Comparison of ENCODE assay signal across 21 cellular contexts in the genomic region with DNA sequence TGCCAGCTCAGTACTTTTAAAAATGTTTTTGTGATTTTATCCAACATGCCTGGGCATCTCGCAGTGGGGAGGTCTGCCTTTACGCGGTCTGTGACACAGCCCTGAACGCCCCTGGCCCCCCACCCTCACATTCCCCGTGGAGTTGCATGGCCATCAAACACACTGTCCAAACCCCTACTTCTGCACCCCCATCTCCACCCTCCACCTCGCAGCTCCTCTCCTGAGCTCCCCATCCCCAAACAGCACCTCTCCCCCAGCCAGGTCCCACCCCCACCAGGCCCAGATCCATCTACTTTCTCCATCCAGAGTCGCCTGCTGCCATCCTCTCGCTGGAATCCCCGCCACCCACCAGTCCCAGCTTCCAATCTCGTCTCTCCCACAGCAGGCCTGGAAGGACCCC. TPM values are rescaled to one million over a fixed set of nuclear protein-coding genes. Genes with fewer than 3 reads are reported as not detected.
DNase-seq lines count a peak whose midpoint lies in the region; ATAC-seq, FAIRE-seq and TF ChIP-seq lines count a peak whose summit lies in the region.
"Had no signal": no experiment of that assay in that cellular context is flagged by ENCODE, and none has a peak within 500 bp of the region (broad histone marks: within the 10 kb centered on the region; RNA-seq: fewer than 3 reads in every experiment).

No MANE protein-coding gene starts in this region.

- H3K27me3 Mint-ChIP-seq in natural killer cell treated with Interleukin-12 subunit alpha and Interleukin-12 subunit beta and Interleukin-15 and Interleukin-18, amount 100 ng/mL, for 72 hours = no peaks in the 10 kb centered on the region
- no peaks in the 10 kb centered on the region for H3K27me3 Mint-ChIP-seq in natural killer cell (ENCODE audit: low read depth in 2 of 2)
- H3K27me3 Mint-ChIP-seq in immature natural killer cell (ENCODE audit: low read depth in 3 of 3) = peaks cover 14 to 31% (median 18%) of the 10 kb centered on the region in 3 donors
- H3K27me3 Mint-ChIP-seq: CD4-positive, alpha-beta T cell had no signal

- H3K27ac ChIP-seq in K562 (ENCODE audit: extremely low read depth, low read depth, low read length) = no peak overlapping the region
- H3K27ac ChIP-seq: BLaER1, KMS-11 had no signal

- DNase-seq in natural killer cell treated with Interleukin-12 subunit alpha and Interleukin-12 subunit beta and Interleukin-15 and Interleukin-18, amount 100 ng/mL, for 72 hours (ENCODE audit: low spot score) = peak; percentile 56
- DNase-seq in natural killer cell (no peak), K562 (ENCODE audit: extremely low read depth in 1 of 4, low spot score in 3 of 4) (no peak), immature natural killer cell (no peak), left cardiac atrium (no peak), H54 (ENCODE audit: insufficient read length, low spot score) (no peak)
- DNase-seq in stimulated activated effector memory CD8-positive, alpha-beta T cell treated with anti-CD3 and anti-CD28 coated beads, Interleukin-12 subunit alpha, Interleukin-12 subunit beta, amount 100 ng/mL, for 72 hours (ENCODE audit: low spot score in 2 of 2) = no peak
- DNase-seq: CD4-positive, alpha-beta T cell; IMR-90; NCI-H2029; NCI-H446 treated with DMSO at 0.1 percent for 48 hours; NK-92 treated with Interleukin-12 subunit alpha and Interleukin-12 subunit beta, amount 100 ng/mL, for 24 hours; SHP77 treated with DMSO at 0.1 percent for 48 hours had no signal

- TF ChIP-seq EP300 in K562 (IDR thresholded peaks at IDR 0.05; ENCODE audit: low read length) = no peak

- H3K9ac ChIP-seq in K562 (ENCODE audit: insufficient read depth in 1 of 2, low read depth in 2 of 2, low read length in 2 of 2) = peak overlapping the region in 1 of 2 experiments; percentile 73; a peak in 2 of 4 replicates
- H3K9ac ChIP-seq: BLaER1, KMS-11 had no signal

- no peak overlapping the region for H3K4me3 Mint-ChIP-seq in natural killer cell treated with Interleukin-12 subunit alpha and Interleukin-12 subunit beta and Interleukin-15 and Interleukin-18, amount 100 ng/mL, for 72 hours
- H3K4me3 Mint-ChIP-seq in natural killer cell (no peak overlapping the region), immature natural killer cell (no peak overlapping the region)
- H3K4me3 Mint-ChIP-seq in stimulated activated effector memory CD8-positive, alpha-beta T cell treated with anti-CD3 and anti-CD28 coated beads, Interleukin-12 subunit alpha, Interleukin-12 subunit beta, amount 100 ng/mL, for 72 hours = no peak overlapping the region
- H3K4me3 Mint-ChIP-seq: CD4-positive, alpha-beta T cell; H9 had no signal

- CTCF ChIA-PET in K562 (lab: Yijun Ruan, JAX; ENCODE audit: low intra/inter-chr PET ratio) = no interaction called here

- POLR2A ChIA-PET in K562 (lab: Yijun Ruan, JAX) = interaction anchor here (0.7 to 1.0 kb wide), 4 partner anchors 14 to 121 kb away, joined by 3 read pairs; no protein-coding TSS in a partner anchor

- in situ Hi-C loops in K562 (cut with MboI) = no loop called here

- no peak overlapping the region for H2AFZ ChIP-seq in K562 (ENCODE audit: low read depth, low read length)

- H3K9me3 ChIP-seq in K562 (replicated peaks; ENCODE audit: control insufficient read depth, insufficient read depth, low read depth, low read length) = no peaks in the 10 kb centered on the region
- H3K9me3 ChIP-seq: BLaER1 had no signal

- no TSS peak for BruUV-seq in K562 (replicated peaks; lab: Mats Ljungman, UMichigan)

- peaks cover 70% of the 10 kb centered on the region for H3K79me2 ChIP-seq in K562 (ENCODE audit: control insufficient read depth, insufficient read depth, low read length)

- peaks cover 46 to 59% of the 10 kb centered on the region in 2 donors for H3K4me1 Mint-ChIP-seq in natural killer cell treated with Interleukin-12 subunit alpha and Interleukin-12 subunit beta and Interleukin-15 and Interleukin-18, amount 100 ng/mL, for 72 hours (ENCODE audit: low read depth in 2 of 2)
- H3K4me1 Mint-ChIP-seq in natural killer cell = peaks cover 53 to 65% of the 10 kb centered on the region in 2 donors
- H3K4me1 Mint-ChIP-seq in immature natural killer cell = peaks cover 69% of the 10 kb centered on the region in 2 donors
- peaks cover 82% of the 10 kb centered on the region for H3K4me1 Mint-ChIP-seq in stimulated activated effector memory CD8-positive, alpha-beta T cell treated with anti-CD3 and anti-CD28 coated beads, Interleukin-12 subunit alpha, Interleukin-12 subunit beta, amount 100 ng/mL, for 72 hours

- no peak overlapping the region for H3K4me3 ChIP-seq in K562
- H3K4me3 ChIP-seq: BLaER1 had no signal

- intact Hi-C loops in natural killer cell (cut with micrococcal nuclease) = no loop called here
- intact Hi-C loops in K562 (cut with micrococcal nuclease) = no loop called here
- intact Hi-C loops in left cardiac atrium (cut with DNase I) = no loop called here

- ATAC-seq in natural killer cell treated with Interleukin-12 subunit alpha and Interleukin-12 subunit beta and Interleukin-15 and Interleukin-18, amount 100 ng/mL, for 72 hours = no peak
- ATAC-seq in natural killer cell (no peak), K562 (no peak), left cardiac atrium (no peak), HG02973 (IDR thresholded peaks at IDR 0.05; ENCODE audit: unreplicated experiment) (no peak)
- ATAC-seq in stimulated activated effector memory CD8-positive, alpha-beta T cell treated with anti-CD3 and anti-CD28 coated beads, Interleukin-12 subunit alpha, Interleukin-12 subunit beta, amount 100 ng/mL, for 72 hours = no peak

- peaks cover 46 to 67% of the 10 kb centered on the region in 2 experiments for H3K4me1 ChIP-seq in K562 (replicated peaks in 1 of 2; ENCODE audit: control insufficient read depth in 2 of 2, insufficient read depth in 2 of 2, low read length in 2 of 2)

- TF ChIP-seq CTCF in natural killer cell (IDR thresholded peaks at IDR 0.05) (no peak), K562 (IDR thresholded peaks at IDR 0.05 in 2 of 3, conservative IDR thresholded peaks at IDR 0.05 in 1 of 3; ENCODE audit: insufficient read depth in 2 of 3, low read depth in 1 of 3, low read length in 3 of 3) (no peak)

- H3K36me3 ChIP-seq in K562 (ENCODE audit: control insufficient read depth, insufficient read depth, low read length) = no peaks in the 10 kb centered on the region
- H3K36me3 ChIP-seq: BLaER1 had no signal

- 73% methylated on average over 10 of the region's 10 CpGs for WGBS in K562 (ENCODE audit: insufficient coverage, low coverage, missing lambda C conversion rate)

- no peak for FAIRE-seq in K562 (lab: Jason Lieb, UNC)
- no peak for FAIRE-seq in H54 (lab: Jason Lieb, UNC)
- FAIRE-seq: A204.1, D721Med, GM18507 had no signal

- no peak for TF ChIP-seq POLR2A in K562 (conservative IDR thresholded peaks at IDR 0.05)
- no peak for TF ChIP-seq POLR2A in H54 (IDR thresholded peaks at IDR 0.05; ENCODE audit: low read depth, low read length)

- H3K9me1 ChIP-seq in K562 (ENCODE audit: control insufficient read depth, insufficient read depth, low read length) = no peaks in the 10 kb centered on the region

- H3K36me3 Mint-ChIP-seq in natural killer cell treated with Interleukin-12 subunit alpha and Interleukin-12 subunit beta and Interleukin-15 and Interleukin-18, amount 100 ng/mL, for 72 hours = no peaks in the 10 kb centered on the region
- H3K36me3 Mint-ChIP-seq in natural killer cell (no peaks in the 10 kb centered on the region), immature natural killer cell (peaks cover 0 to 3% (median 0%) of the 10 kb centered on the region in 3 donors)
- H3K36me3 Mint-ChIP-seq in stimulated activated effector memory CD8-positive, alpha-beta T cell treated with anti-CD3 and anti-CD28 coated beads, Interleukin-12 subunit alpha, Interleukin-12 subunit beta, amount 100 ng/mL, for 72 hours = peaks cover 16% of the 10 kb centered on the region

- no peaks in the 10 kb centered on the region for H3K9me3 Mint-ChIP-seq in natural killer cell treated with Interleukin-12 subunit alpha and Interleukin-12 subunit beta and Interleukin-15 and Interleukin-18, amount 100 ng/mL, for 72 hours
- H3K9me3 Mint-ChIP-seq in natural killer cell = no peaks in the 10 kb centered on the region
- no peaks in the 10 kb centered on the region for H3K9me3 Mint-ChIP-seq in immature natural killer cell
- H3K9me3 Mint-ChIP-seq in stimulated activated effector memory CD8-positive, alpha-beta T cell treated with anti-CD3 and anti-CD28 coated beads, Interleukin-12 subunit alpha, Interleukin-12 subunit beta, amount 100 ng/mL, for 72 hours = no peaks in the 10 kb centered on the region
- H3K9me3 Mint-ChIP-seq: CD4-positive, alpha-beta T cell; H9 had no signal

- H3K27ac Mint-ChIP-seq in natural killer cell treated with Interleukin-12 subunit alpha and Interleukin-12 subunit beta and Interleukin-15 and Interleukin-18, amount 100 ng/mL, for 72 hours = no peak overlapping the region
- H3K27ac Mint-ChIP-seq in natural killer cell = peak overlapping the region in 1 of 2 donors; percentile 50
- H3K27ac Mint-ChIP-seq in immature natural killer cell = peak overlapping the region in 5 of 6 donors; percentile 28 to 84 (median 44)
- H3K27ac Mint-ChIP-seq in stimulated activated effector memory CD8-positive, alpha-beta T cell treated with anti-CD3 and anti-CD28 coated beads, Interleukin-12 subunit alpha, Interleukin-12 subunit beta, amount 100 ng/mL, for 72 hours = peak overlapping the region; percentile 85

- no peaks in the 10 kb centered on the region for H3K27me3 ChIP-seq in K562 (ENCODE audit: control insufficient read depth in 2 of 2, insufficient read depth in 2 of 2, low read length in 2 of 2)

- no peaks in the 10 kb centered on the region; the same call in 1 of the 2 replicates for H4K20me1 ChIP-seq in K562 (replicated peaks; ENCODE audit: control insufficient read depth, insufficient read depth, low read length)

- H3K4me2 ChIP-seq in K562 (ENCODE audit: insufficient read depth, low read length) = peak overlapping the region; percentile 23
- H3K4me2 ChIP-seq: BLaER1, KMS-11 had no signal

- TF ChIP-seq RAD21 in K562 (CRISPR knock-in tag; conservative IDR thresholded peaks at IDR 0.05 in 1 of 2, IDR thresholded peaks at IDR 0.05 in 1 of 2) = no peak

RNA-seq across cellular contexts. Expression of gene ZFYVE28, which starts 9.5 kb away (rescaled TPM):
- total RNA-seq in natural killer cell treated with Interleukin-12 subunit alpha and Interleukin-12 subunit beta and Interleukin-15 and Interleukin-18, amount 100 ng/mL, for 72 hours = 10 to 100 TPM; 13.8 to 25.6 TPM
- total RNA-seq in natural killer cell (100 to 1,000 TPM in 2 of 3 donors, 10 to 100 TPM in 1; 85.4 to 107 (median 104) TPM), K562 (2014; rRNA removed) (11.9 and 15.6 TPM in 2 replicates), K562 (2014; rRNA removed; fragmentation: Illumina TruSeq; extraction: Trizol) (5.0 and 6.1 TPM in 2 replicates), K562 (2015; rRNA removed; fragmentation: Illumina TruSeq; extraction: Trizol) (10.7 and 11.0 TPM in 2 replicates), K562 (2021) (24.8 and 25.1 TPM in 2 replicates), left cardiac atrium (1 to 10 TPM; 5.2 to 7.2 TPM)
- 99.5 and 128 TPM in 2 replicates for total RNA-seq in K562 (2011; cell fraction: chromatin; rRNA removed; ENCODE audit: low replicate concordance)
- 69.4 and 77.0 TPM in 2 replicates for total RNA-seq in K562 (2011; cell fraction: nucleolus; rRNA removed)
- total RNA-seq in K562 (2011; cell fraction: nucleoplasm; rRNA removed) = 69.0 and 126 TPM in 2 replicates
- polyA plus RNA-seq in K562 (2011; rRNA removed) (8.2 and 13.7 TPM in 2 replicates), K562 (2014; fragmentation: Illumina TruSeq; extraction: Trizol) (8.9 and 10.3 TPM in 2 replicates), K562 (2014; fragmentation: Nextera tagmentation; extraction: Ambion mirVana) (1 to 10 TPM; 1.3 to 2.1 TPM), K562 (2014; rRNA removed) (16.2 and 20.0 TPM in 2 replicates), immature natural killer cell (10 to 100 TPM; 11.9 to 17.5 (median 14.4) TPM)
- polyA plus RNA-seq in K562 (2011; cell fraction: cytosol; rRNA removed) = 10.1 and 10.3 TPM in 2 replicates
- polyA plus RNA-seq in K562 (2011; cell fraction: nucleus; rRNA removed) = 85.0 and 102 TPM in 2 replicates
- polyA plus RNA-seq in K562 (2012) = 15.0 and 16.5 TPM in 2 replicates
- polyA minus RNA-seq in K562 (2011; rRNA and poly(A)+ RNA removed) = 10.9 and 12.1 TPM in 2 replicates
- polyA minus RNA-seq in K562 (2011; cell fraction: cytosol; rRNA and poly(A)+ RNA removed) = 7.9 and 11.7 TPM in 2 replicates
- 20.1 and 25.1 TPM in 2 replicates for polyA minus RNA-seq in K562 (2011; cell fraction: nucleus; rRNA and poly(A)+ RNA removed)

RNA-seq across cellular contexts. Expression of gene CFAP99, which starts 9.8 kb away (rescaled TPM):
- not detected for total RNA-seq in natural killer cell treated with Interleukin-12 subunit alpha and Interleukin-12 subunit beta and Interleukin-15 and Interleukin-18, amount 100 ng/mL, for 72 hours
- total RNA-seq in natural killer cell (not detected), K562 (2014; rRNA removed) (0.12 TPM in 1 of 2 replicates, not detected in the other), K562 (2014; rRNA removed; fragmentation: Illumina TruSeq; extraction: Trizol) (not detected in 2 replicates), K562 (2015; rRNA removed; fragmentation: Illumina TruSeq; extraction: Trizol) (not detected in 2 replicates), K562 (2021) (0.18 and 0.22 TPM in 2 replicates), left cardiac atrium (not detected)
- 0.37 TPM in 1 of 2 replicates, not detected in the other for total RNA-seq in K562 (2011; cell fraction: chromatin; rRNA removed; ENCODE audit: low replicate concordance)
- total RNA-seq in K562 (2011; cell fraction: nucleolus; rRNA removed) = 0.17 TPM in 1 of 2 replicates, not detected in the other
- total RNA-seq in K562 (2011; cell fraction: nucleoplasm; rRNA removed) = 0.66 TPM in 1 of 2 replicates, not detected in the other
- polyA plus RNA-seq in K562 (2011; rRNA removed) (0.07 and 0.12 TPM in 2 replicates), K562 (2014; fragmentation: Illumina TruSeq; extraction: Trizol) (0.09 and 0.17 TPM in 2 replicates), K562 (2014; fragmentation: Nextera tagmentation; extraction: Ambion mirVana) (not detected), K562 (2014; rRNA removed) (not detected in 2 replicates), immature natural killer cell (not detected)
- polyA plus RNA-seq in K562 (2011; cell fraction: cytosol; rRNA removed) = 0.07 and 0.12 TPM in 2 replicates
- 0.11 and 0.24 TPM in 2 replicates for polyA plus RNA-seq in K562 (2011; cell fraction: nucleus; rRNA removed)
- polyA plus RNA-seq in K562 (2012) = 0.23 and 0.32 TPM in 2 replicates
- polyA minus RNA-seq in K562 (2011; rRNA and poly(A)+ RNA removed) = not detected in 2 replicates
- polyA minus RNA-seq in K562 (2011; cell fraction: cytosol; rRNA and poly(A)+ RNA removed) = not detected in 2 replicates
- polyA minus RNA-seq in K562 (2011; cell fraction: nucleus; rRNA and poly(A)+ RNA removed) = not detected in 2 replicates
- total RNA-seq: IMR-90 had no signal
- polyA plus RNA-seq: AG04450, IMR-90 had no signal

RNA-seq across cellular contexts. Expression of gene RNF4, which starts 59.9 kb away (rescaled TPM):
- total RNA-seq in natural killer cell treated with Interleukin-12 subunit alpha and Interleukin-12 subunit beta and Interleukin-15 and Interleukin-18, amount 100 ng/mL, for 72 hours = 100 to 1,000 TPM; 112 to 136 TPM
- total RNA-seq in natural killer cell (100 to 1,000 TPM; 103 to 130 (median 123) TPM), K562 (2014; rRNA removed) (32.1 and 35.5 TPM in 2 replicates), K562 (2014; rRNA removed; fragmentation: Illumina TruSeq; extraction: Trizol) (38.0 and 40.9 TPM in 2 replicates), K562 (2015; rRNA removed; fragmentation: Illumina TruSeq; extraction: Trizol) (46.0 and 47.1 TPM in 2 replicates), K562 (2021) (43.5 and 49.1 TPM in 2 replicates), left cardiac atrium (10 to 100 TPM; 22.5 to 37.0 TPM)
- 223 and 256 TPM in 2 replicates for total RNA-seq in K562 (2011; cell fraction: chromatin; rRNA removed; ENCODE audit: low replicate concordance)
- total RNA-seq in K562 (2011; cell fraction: nucleolus; rRNA removed) = 134 and 146 TPM in 2 replicates
- total RNA-seq in K562 (2011; cell fraction: nucleoplasm; rRNA removed) = 170 and 171 TPM in 2 replicates
- polyA plus RNA-seq in K562 (2011; rRNA removed) (51.5 and 54.7 TPM in 2 replicates), K562 (2014; fragmentation: Illumina TruSeq; extraction: Trizol) (40.4 and 44.8 TPM in 2 replicates), K562 (2014; fragmentation: Nextera tagmentation; extraction: Ambion mirVana) (10 to 100 TPM; 19.2 to 59.3 TPM), K562 (2014; rRNA removed) (32.6 and 35.2 TPM in 2 replicates), immature natural killer cell (100 to 1,000 TPM in 1 of 3 donors, 10 to 100 TPM in 2; 48.0 to 116 (median 48.2) TPM)
- polyA plus RNA-seq in K562 (2011; cell fraction: cytosol; rRNA removed) = 44.6 and 45.9 TPM in 2 replicates
- 74.6 and 75.8 TPM in 2 replicates for polyA plus RNA-seq in K562 (2011; cell fraction: nucleus; rRNA removed)
- polyA plus RNA-seq in K562 (2012) = 34.3 and 38.0 TPM in 2 replicates
- 56.5 and 61.8 TPM in 2 replicates for polyA minus RNA-seq in K562 (2011; rRNA and poly(A)+ RNA removed)
- polyA minus RNA-seq in K562 (2011; cell fraction: cytosol; rRNA and poly(A)+ RNA removed) = 35.3 and 43.3 TPM in 2 replicates
- 68.3 and 94.6 TPM in 2 replicates for polyA minus RNA-seq in K562 (2011; cell fraction: nucleus; rRNA and poly(A)+ RNA removed)

Comparison
In these comparisons a context has a peak if more than half of its experiments do, and no peak if none do; other contexts are left out.
1. H3K27ac Mint-ChIP-seq: peak in immature natural killer cell (5 of 6) and stimulated activated effector memory CD8-positive, alpha-beta T cell treated with anti-CD3 and anti-CD28 coated beads, Interleukin-12 subunit alpha, Interleukin-12 subunit beta, amount 100 ng/mL, for 72 hours (single experiment); none in natural killer cell treated with Interleukin-12 subunit alpha and Interleukin-12 subunit beta and Interleukin-15 and Interleukin-18, amount 100 ng/mL, for 72 hours (0 of 2).